ENCODE assay signal across 10 cellular contexts in genomic region chr12:57235012-57235727, GRCh38. TPM values are rescaled to one million over a fixed set of nuclear protein-coding genes. Genes with fewer than 3 reads are reported as not detected.
DNase-seq lines count a peak whose midpoint lies in the region; ATAC-seq and TF ChIP-seq lines count a peak whose summit lies in the region.
"Had no signal": no experiment of that assay in that cellular context is flagged by ENCODE, and none has a peak within 500 bp of the region (broad histone marks: within the 10 kb centered on the region; RNA-seq: fewer than 3 reads in every experiment).

No MANE protein-coding gene starts in this region.

- DNase-seq in H4 (ENCODE audit: low spot score), result peak; percentile 78
- peak in 1 of 2 donors; percentile 55 for DNase-seq in foreskin keratinocyte
- peak; percentile 72 for DNase-seq in sigmoid colon
- no peak for DNase-seq in UCSD-AML1 (lab: John Stamatoyannopoulos, UW; ENCODE audit: unreplicated experiment)
- DNase-seq in endothelial cell (ENCODE audit: low spot score), result no peak
- DNase-seq: NCI-H1930, nucleus accumbens had no signal

- H3K27me3 Mint-ChIP-seq in endothelial cell (ENCODE audit: unreplicated experiment), result peaks cover 33% of the 10 kb centered on the region

- H3K4me1 ChIP-seq in foreskin keratinocyte (peaks cover 26% of the 10 kb centered on the region), sigmoid colon (peaks cover 0 to 38% (median 30%) of the 10 kb centered on the region in 4 donors)

- no peak overlapping the region for H3K4me3 ChIP-seq in sigmoid colon

- TF ChIP-seq EP300 in sigmoid colon (IDR thresholded peaks at IDR 0.05), result no peak

- WGBS in sigmoid colon, 2 donors, result 74 to 78% methylated on average over 26 of the region's 26 CpGs

- no peak overlapping the region for H3K4me3 Mint-ChIP-seq in endothelial cell (ENCODE audit: unreplicated experiment)

- H3K27ac Mint-ChIP-seq in endothelial cell (ENCODE audit: unreplicated experiment), result no peak overlapping the region

- TF ChIP-seq POLR2A in sigmoid colon (IDR thresholded peaks at IDR 0.05), result no peak

- no peaks in the 10 kb centered on the region for H3K9me3 ChIP-seq in sigmoid colon

- peaks cover 23% of the 10 kb centered on the region for H3K4me1 Mint-ChIP-seq in endothelial cell (ENCODE audit: unreplicated experiment)

- TF ChIP-seq CTCF in foreskin keratinocyte (conservative IDR thresholded peaks at IDR 0.05) (peak; percentile 13), sigmoid colon (IDR thresholded peaks at IDR 0.05) (no peak), endothelial cell (IDR thresholded peaks at IDR 0.05; ENCODE audit: unreplicated experiment) (no peak)

- intact Hi-C loops in sigmoid colon (cut with DNase I), result loop anchor here (5.0 kb wide), 1 partner anchor 163 kb away; no protein-coding TSS in a partner anchor

- peaks cover 25% of the 10 kb centered on the region for H3K27me3 ChIP-seq in foreskin keratinocyte
- peaks cover 28 to 50% (median 46%) of the 10 kb centered on the region in 3 donors for H3K27me3 ChIP-seq in sigmoid colon

- ATAC-seq in foreskin keratinocyte (no peak), GM21825 (IDR thresholded peaks at IDR 0.05; ENCODE audit: unreplicated experiment) (no peak), GM21717 (IDR thresholded peaks at IDR 0.05; ENCODE audit: unreplicated experiment) (no peak)

- peaks cover 4 to 39% (median 20%) of the 10 kb centered on the region in 4 donors for H3K36me3 ChIP-seq in sigmoid colon

- no peak overlapping the region for H3K27ac ChIP-seq in foreskin keratinocyte
- peak overlapping the region in 1 of 4 donors; percentile 25 for H3K27ac ChIP-seq in sigmoid colon

- no peaks in the 10 kb centered on the region for H3K9me3 Mint-ChIP-seq in endothelial cell (ENCODE audit: unreplicated experiment)

- H3K36me3 Mint-ChIP-seq in endothelial cell (ENCODE audit: low read depth, unreplicated experiment), result peaks cover 31% of the 10 kb centered on the region

TF ChIP-seq in PFSK-1, 5 proteins besides CTCF, POLR2A, EP300 and RAD21:
- TF ChIP-seq POLR2AphosphoS5 (IDR thresholded peaks at IDR 0.05; ENCODE audit: low read depth, low read length), result peak; percentile 17; the same call in 1 of the 2 replicates
- TF ChIP-seq FOXP2 (optimal IDR thresholded peaks at IDR 0.05; ENCODE audit: borderline replicate concordance, extremely low read depth, extremely low read length, insufficient read depth), result no peak

RNA-seq across cellular contexts. Expression of gene SHMT2, which starts 5.7 kb away (rescaled TPM):
- 250 and 269 TPM in 2 replicates for total RNA-seq in H4 (2014; rRNA removed; shearing (Covaris generic))
- polyA plus RNA-seq in PFSK-1 (2012; ENCODE audit: insufficient read length, low read depth), result 1,038 TPM
- 200 and 237 TPM in 2 replicates for total RNA-seq in foreskin keratinocyte
- polyA plus RNA-seq in foreskin keratinocyte, result 188 and 221 TPM in 2 replicates
- total RNA-seq in sigmoid colon, result 10 to 100 TPM; 24.6 to 52.2 (median 34.5) TPM
- 100 to 1,000 TPM in 1 of 3 donors, 10 to 100 TPM in 2; 26.6 to 100 (median 29.4) TPM for polyA plus RNA-seq in sigmoid colon
- total RNA-seq in endothelial cell (ENCODE audit: unreplicated experiment), result 63.3 TPM

RNA-seq across cellular contexts. Expression of gene STAC3, which starts 15.8 kb away (rescaled TPM):
- total RNA-seq in H4 (2014; rRNA removed; shearing (Covaris generic)), result not detected in 2 replicates
- polyA plus RNA-seq in PFSK-1 (2012; ENCODE audit: insufficient read length, low read depth), result 1.5 TPM
- 0.46 and 0.48 TPM in 2 replicates for total RNA-seq in foreskin keratinocyte
- polyA plus RNA-seq in foreskin keratinocyte, result 0.71 and 0.85 TPM in 2 replicates
- 1 to 10 TPM in 3 of 4 donors, under 1 TPM in 1; 0.41 to 2.8 (median 1.8) TPM for total RNA-seq in sigmoid colon
- polyA plus RNA-seq in sigmoid colon, result 1 to 10 TPM; 1.2 to 4.6 (median 1.8) TPM
- total RNA-seq in endothelial cell (ENCODE audit: unreplicated experiment), result 3.3 TPM

RNA-seq across cellular contexts. Expression of gene NXPH4, which starts 18.6 kb away (rescaled TPM):
- total RNA-seq in H4 (2014; rRNA removed; shearing (Covaris generic)), result 5.6 and 10.7 TPM in 2 replicates
- polyA plus RNA-seq in PFSK-1 (2012; ENCODE audit: insufficient read length, low read depth), result 95.5 TPM
- total RNA-seq in foreskin keratinocyte (1.2 and 1.3 TPM in 2 replicates), sigmoid colon (not detected), endothelial cell (ENCODE audit: unreplicated experiment) (not detected)
- polyA plus RNA-seq in foreskin keratinocyte (2.9 and 3.3 TPM in 2 replicates), sigmoid colon (under 1 TPM in 1 of 3 donors, not detected in 2; 0.13 TPM)

Comparison
In these comparisons a context has a peak if more than half of its experiments do, and no peak if none do; other contexts are left out.
1. DNase-seq: peak in H4 (single experiment) and sigmoid colon (single experiment); none in UCSD-AML1 (single experiment) and endothelial cell (single experiment).